ENCODE assay signal across 1 cellular context in the genomic region with DNA sequence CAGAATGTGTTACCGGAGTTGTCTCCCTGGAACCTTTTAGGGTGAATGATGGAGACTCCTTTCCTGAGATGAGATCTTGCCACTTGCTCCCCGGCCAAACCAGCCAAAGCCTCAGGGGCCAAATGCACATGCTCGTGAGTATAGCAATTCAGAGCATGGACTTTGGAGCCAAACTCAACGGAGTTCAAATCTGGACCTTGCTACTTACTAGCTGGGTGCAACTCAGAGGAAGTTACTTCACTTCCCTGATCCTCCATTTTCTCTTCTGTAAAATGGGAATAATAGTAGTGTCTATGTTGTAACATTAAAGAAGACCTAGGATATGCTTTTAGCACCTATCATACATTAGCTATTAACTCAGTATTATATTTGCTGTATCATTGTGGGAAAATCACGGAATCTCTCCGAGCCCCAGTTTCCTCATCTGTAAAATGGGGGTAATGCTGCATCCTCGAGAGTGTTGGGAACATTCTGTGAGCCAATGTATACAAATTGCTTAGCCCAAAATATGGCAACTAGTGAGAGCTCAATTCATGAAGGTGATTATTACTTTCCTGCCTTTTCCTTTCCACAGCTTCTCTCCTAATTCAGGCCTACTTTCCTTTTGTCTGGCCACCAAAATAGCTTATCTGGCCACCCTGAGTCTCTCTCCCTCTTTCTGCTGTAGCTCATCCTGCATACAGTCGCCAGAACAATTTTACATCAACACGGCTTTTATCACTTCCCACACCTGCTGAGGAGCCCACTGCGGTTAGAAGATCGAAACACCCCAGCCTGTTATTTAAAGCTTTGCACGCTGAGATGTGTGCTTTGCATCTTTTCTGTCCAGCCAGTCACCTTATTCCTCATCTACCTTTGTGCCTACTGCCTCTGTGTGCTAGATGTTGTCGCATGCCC.
TF ChIP-seq lines count a peak whose summit lies in the region.

No MANE protein-coding gene starts in this region.

TF ChIP-seq in HepG2, 621 proteins besides CTCF, POLR2A, EP300 and RAD21 (continued from another document and continues in another):
- TF ChIP-seq, protein P1, sequence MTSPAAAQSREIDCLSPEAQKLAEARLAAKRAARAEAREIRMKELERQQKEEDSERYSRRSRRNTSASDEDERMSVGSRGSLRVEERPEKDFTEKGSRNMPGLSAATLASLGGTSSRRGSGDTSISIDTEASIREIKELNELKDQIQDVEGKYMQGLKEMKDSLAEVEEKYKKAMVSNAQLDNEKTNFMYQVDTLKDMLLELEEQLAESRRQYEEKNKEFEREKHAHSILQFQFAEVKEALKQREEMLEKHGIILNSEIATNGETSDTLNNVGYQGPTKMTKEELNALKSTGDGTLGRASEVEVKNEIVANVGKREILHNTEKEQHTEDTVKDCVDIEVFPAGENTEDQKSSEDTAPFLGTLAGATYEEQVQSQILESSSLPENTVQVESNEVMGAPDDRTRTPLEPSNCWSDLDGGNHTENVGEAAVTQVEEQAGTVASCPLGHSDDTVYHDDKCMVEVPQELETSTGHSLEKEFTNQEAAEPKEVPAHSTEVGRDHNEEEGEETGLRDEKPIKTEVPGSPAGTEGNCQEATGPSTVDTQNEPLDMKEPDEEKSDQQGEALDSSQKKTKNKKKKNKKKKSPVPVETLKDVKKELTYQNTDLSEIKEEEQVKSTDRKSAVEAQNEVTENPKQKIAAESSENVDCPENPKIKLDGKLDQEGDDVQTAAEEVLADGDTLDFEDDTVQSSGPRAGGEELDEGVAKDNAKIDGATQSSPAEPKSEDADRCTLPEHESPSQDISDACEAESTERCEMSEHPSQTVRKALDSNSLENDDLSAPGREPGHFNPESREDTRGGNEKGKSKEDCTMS (CRISPR knock-in tag; conservative IDR thresholded peaks at IDR 0.05) = no peak
- TF ChIP-seq ZBTB21 (CRISPR knock-in tag; IDR thresholded peaks at IDR 0.05) (no peak), SOX6 (IDR thresholded peaks at IDR 0.05) (no peak), SOX6 (CRISPR knock-in tag; IDR thresholded peaks at IDR 0.05) (no peak), ZNF547 (CRISPR knock-in tag; IDR thresholded peaks at IDR 0.05) (no peak), ZBTB20 (CRISPR knock-in tag; IDR thresholded peaks at IDR 0.05; ENCODE audit: borderline replicate concordance, low read depth) (no peak), ZNF367 (CRISPR knock-in tag; IDR thresholded peaks at IDR 0.05; ENCODE audit: borderline replicate concordance) (no peak), HNF4A (CRISPR knock-in tag; IDR thresholded peaks at IDR 0.05) (0 out of 2 replicates have a peak, but pooled peaks have one; percentile 6), RBFOX2 (IDR thresholded peaks at IDR 0.05; ENCODE audit: low read depth, low read length) (no peak), MTF1 (CRISPR knock-in tag; IDR thresholded peaks at IDR 0.05) (no peak), TOE1 (CRISPR knock-in tag; IDR thresholded peaks at IDR 0.05) (no peak), CHD4 (IDR thresholded peaks at IDR 0.05; ENCODE audit: borderline replicate concordance, low read length) (0 out of 2 replicates have a peak, but pooled peaks have one; percentile 30), ZNF629 (CRISPR knock-in tag; conservative IDR thresholded peaks at IDR 0.05) (peak; percentile 63), SIN3B (IDR thresholded peaks at IDR 0.05; ENCODE audit: low read length) (no peak)
- TF ChIP-seq, protein P2, sequence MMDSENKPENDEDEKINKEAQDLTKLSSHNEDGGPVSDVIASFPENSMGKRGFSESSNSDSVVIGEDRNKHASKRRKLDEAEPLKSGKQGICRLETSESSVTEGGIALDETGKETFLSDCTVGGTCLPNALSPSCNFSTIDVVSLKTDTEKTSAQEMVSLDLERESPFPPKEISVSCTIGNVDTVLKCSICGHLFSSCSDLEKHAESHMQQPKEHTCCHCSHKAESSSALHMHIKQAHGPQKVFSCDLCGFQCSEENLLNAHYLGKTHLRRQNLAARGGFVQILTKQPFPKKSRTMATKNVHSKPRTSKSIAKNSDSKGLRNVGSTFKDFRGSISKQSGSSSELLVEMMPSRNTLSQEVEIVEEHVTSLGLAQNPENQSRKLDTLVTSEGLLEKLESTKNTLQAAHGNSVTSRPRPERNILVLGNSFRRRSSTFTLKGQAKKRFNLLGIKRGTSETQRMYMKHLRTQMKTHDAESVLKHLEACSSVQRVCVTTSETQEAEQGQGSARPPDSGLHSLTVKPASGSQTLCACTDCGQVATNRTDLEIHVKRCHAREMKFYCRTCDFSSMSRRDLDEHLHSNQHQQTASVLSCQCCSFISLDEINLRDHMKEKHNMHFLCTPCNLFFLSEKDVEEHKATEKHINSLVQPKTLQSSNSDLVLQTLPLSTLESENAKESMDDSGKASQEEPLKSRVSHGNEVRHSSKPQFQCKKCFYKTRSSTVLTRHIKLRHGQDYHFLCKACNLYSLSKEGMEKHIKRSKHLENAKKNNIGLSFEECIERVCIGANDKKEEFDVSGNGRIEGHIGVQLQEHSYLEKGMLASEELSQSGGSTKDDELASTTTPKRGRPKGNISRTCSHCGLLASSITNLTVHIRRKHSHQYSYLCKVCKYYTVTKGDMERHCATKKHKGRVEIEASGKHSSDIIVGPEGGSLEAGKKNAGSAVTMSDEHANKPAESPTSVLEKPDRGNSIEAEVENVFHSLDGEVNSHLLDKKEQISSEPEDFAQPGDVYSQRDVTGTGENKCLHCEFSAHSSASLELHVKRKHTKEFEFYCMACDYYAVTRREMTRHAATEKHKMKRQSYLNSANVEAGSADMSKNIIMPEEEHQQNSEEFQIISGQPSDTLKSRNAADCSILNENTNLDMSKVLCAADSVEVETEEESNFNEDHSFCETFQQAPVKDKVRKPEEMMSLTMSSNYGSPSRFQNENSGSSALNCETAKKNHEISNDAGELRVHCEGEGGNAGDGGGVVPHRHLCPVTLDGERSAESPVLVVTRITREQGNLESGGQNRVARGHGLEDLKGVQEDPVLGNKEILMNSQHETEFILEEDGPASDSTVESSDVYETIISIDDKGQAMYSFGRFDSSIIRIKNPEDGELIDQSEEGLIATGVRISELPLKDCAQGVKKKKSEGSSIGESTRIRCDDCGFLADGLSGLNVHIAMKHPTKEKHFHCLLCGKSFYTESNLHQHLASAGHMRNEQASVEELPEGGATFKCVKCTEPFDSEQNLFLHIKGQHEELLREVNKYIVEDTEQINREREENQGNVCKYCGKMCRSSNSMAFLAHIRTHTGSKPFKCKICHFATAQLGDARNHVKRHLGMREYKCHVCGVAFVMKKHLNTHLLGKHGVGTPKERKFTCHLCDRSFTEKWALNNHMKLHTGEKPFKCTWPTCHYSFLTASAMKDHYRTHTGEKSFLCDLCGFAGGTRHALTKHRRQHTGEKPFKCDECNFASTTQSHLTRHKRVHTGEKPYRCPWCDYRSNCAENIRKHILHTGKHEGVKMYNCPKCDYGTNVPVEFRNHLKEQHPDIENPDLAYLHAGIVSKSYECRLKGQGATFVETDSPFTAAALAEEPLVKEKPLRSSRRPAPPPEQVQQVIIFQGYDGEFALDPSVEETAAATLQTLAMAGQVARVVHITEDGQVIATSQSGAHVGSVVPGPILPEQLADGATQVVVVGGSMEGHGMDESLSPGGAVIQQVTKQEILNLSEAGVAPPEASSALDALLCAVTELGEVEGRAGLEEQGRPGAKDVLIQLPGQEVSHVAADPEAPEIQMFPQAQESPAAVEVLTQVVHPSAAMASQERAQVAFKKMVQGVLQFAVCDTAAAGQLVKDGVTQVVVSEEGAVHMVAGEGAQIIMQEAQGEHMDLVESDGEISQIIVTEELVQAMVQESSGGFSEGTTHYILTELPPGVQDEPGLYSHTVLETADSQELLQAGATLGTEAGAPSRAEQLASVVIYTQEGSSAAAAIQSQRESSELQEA (CRISPR knock-in tag; IDR thresholded peaks at IDR 0.05; ENCODE audit: not compliant biosample characterization) = no peak
- TF ChIP-seq, protein P3, sequence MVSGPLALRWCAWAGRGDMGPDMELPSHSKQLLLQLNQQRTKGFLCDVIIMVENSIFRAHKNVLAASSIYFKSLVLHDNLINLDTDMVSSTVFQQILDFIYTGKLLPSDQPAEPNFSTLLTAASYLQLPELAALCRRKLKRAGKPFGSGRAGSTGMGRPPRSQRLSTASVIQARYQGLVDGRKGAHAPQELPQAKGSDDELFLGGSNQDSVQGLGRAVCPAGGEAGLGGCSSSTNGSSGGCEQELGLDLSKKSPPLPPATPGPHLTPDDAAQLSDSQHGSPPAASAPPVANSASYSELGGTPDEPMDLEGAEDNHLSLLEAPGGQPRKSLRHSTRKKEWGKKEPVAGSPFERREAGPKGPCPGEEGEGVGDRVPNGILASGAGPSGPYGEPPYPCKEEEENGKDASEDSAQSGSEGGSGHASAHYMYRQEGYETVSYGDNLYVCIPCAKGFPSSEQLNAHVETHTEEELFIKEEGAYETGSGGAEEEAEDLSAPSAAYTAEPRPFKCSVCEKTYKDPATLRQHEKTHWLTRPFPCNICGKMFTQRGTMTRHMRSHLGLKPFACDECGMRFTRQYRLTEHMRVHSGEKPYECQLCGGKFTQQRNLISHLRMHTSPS (CRISPR knock-in tag; IDR thresholded peaks at IDR 0.05; ENCODE audit: low read depth) = no peak
- TF ChIP-seq, protein P4, sequence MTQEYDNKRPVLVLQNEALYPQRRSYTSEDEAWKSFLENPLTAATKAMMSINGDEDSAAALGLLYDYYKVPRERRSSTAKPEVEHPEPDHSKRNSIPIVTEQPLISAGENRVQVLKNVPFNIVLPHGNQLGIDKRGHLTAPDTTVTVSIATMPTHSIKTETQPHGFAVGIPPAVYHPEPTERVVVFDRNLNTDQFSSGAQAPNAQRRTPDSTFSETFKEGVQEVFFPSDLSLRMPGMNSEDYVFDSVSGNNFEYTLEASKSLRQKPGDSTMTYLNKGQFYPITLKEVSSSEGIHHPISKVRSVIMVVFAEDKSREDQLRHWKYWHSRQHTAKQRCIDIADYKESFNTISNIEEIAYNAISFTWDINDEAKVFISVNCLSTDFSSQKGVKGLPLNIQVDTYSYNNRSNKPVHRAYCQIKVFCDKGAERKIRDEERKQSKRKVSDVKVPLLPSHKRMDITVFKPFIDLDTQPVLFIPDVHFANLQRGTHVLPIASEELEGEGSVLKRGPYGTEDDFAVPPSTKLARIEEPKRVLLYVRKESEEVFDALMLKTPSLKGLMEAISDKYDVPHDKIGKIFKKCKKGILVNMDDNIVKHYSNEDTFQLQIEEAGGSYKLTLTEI (CRISPR knock-in tag; conservative IDR thresholded peaks at IDR 0.05) = no peak
- TF ChIP-seq, protein P5, sequence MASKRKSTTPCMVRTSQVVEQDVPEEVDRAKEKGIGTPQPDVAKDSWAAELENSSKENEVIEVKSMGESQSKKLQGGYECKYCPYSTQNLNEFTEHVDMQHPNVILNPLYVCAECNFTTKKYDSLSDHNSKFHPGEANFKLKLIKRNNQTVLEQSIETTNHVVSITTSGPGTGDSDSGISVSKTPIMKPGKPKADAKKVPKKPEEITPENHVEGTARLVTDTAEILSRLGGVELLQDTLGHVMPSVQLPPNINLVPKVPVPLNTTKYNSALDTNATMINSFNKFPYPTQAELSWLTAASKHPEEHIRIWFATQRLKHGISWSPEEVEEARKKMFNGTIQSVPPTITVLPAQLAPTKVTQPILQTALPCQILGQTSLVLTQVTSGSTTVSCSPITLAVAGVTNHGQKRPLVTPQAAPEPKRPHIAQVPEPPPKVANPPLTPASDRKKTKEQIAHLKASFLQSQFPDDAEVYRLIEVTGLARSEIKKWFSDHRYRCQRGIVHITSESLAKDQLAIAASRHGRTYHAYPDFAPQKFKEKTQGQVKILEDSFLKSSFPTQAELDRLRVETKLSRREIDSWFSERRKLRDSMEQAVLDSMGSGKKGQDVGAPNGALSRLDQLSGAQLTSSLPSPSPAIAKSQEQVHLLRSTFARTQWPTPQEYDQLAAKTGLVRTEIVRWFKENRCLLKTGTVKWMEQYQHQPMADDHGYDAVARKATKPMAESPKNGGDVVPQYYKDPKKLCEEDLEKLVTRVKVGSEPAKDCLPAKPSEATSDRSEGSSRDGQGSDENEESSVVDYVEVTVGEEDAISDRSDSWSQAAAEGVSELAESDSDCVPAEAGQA (IDR thresholded peaks at IDR 0.05; ENCODE audit: low read depth) = no peak
- TF ChIP-seq, protein P5 (CRISPR knock-in tag; IDR thresholded peaks at IDR 0.05; ENCODE audit: borderline replicate concordance) = no peak
- TF ChIP-seq, protein P6, sequence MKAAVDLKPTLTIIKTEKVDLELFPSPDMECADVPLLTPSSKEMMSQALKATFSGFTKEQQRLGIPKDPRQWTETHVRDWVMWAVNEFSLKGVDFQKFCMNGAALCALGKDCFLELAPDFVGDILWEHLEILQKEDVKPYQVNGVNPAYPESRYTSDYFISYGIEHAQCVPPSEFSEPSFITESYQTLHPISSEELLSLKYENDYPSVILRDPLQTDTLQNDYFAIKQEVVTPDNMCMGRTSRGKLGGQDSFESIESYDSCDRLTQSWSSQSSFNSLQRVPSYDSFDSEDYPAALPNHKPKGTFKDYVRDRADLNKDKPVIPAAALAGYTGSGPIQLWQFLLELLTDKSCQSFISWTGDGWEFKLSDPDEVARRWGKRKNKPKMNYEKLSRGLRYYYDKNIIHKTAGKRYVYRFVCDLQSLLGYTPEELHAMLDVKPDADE (CRISPR knock-in tag; IDR thresholded peaks at IDR 0.05) = no peak
- TF ChIP-seq, protein P7, sequence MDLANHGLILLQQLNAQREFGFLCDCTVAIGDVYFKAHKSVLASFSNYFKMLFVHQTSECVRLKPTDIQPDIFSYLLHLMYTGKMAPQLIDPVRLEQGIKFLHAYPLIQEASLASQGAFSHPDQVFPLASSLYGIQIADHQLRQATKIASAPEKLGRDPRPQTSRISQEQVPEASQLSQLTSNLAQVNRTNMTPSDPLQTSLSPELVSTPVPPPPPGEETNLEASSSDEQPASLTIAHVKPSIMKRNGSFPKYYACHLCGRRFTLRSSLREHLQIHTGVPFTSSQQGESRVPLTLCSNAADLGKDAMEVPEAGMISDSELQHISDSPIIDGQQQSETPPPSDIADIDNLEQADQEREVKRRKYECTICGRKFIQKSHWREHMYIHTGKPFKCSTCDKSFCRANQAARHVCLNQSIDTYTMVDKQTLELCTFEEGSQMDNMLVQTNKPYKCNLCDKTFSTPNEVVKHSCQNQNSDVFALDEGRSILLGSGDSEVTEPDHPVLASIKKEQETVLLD (CRISPR knock-in tag; IDR thresholded peaks at IDR 0.05; ENCODE audit: low read depth) = no peak
